Comparison of ENCODE assay signal across 12 cellular contexts in genomic region chr2:134943540-134943939, GRCh38. TPM values are rescaled to one million over a fixed set of nuclear protein-coding genes. Genes with fewer than 3 reads are reported as not detected.
DNase-seq lines count a peak whose midpoint lies in the region; ATAC-seq and TF ChIP-seq lines count a peak whose summit lies in the region.
"Had no signal": no experiment of that assay in that cellular context is flagged by ENCODE, and none has a peak within 500 bp of the region (broad histone marks: within the 10 kb centered on the region; RNA-seq: fewer than 3 reads in every experiment).

No MANE protein-coding gene starts in this region.

- H3K9me3 ChIP-seq in DOHH2 (ENCODE audit: control insufficient read depth, insufficient read depth, low read length) (no peaks in the 10 kb centered on the region), OCI-LY7 (ENCODE audit: low read length) (no peaks in the 10 kb centered on the region)
- H3K9me3 ChIP-seq: body of pancreas, gastroesophageal sphincter had no signal

- H3K4me3 ChIP-seq in DOHH2 (ENCODE audit: low read length) (peak overlapping the region; percentile 30), OCI-LY7 (ENCODE audit: low read depth, low read length, poor library complexity, severe bottlenecking) (no peak overlapping the region)
- H3K4me3 ChIP-seq: body of pancreas, gastroesophageal sphincter, skin epidermis had no signal

- H3F3A ChIP-seq in DOHH2 (ENCODE audit: control insufficient read depth, insufficient read depth): 0 out of 2 replicates have a peak, but pooled peaks cover 2% of the 10 kb centered on the region

- intact Hi-C loops in OCI-LY7 (cut with micrococcal nuclease; ENCODE audit: unreplicated experiment): loop anchor here (1.0 kb wide), 1 partner anchor 12 kb away; no protein-coding TSS in a partner anchor

- TF ChIP-seq CTCF in DOHH2 (IDR thresholded peaks at IDR 0.05; ENCODE audit: low read depth, low read length, poor library complexity, severe bottlenecking): no peak
- TF ChIP-seq CTCF in OCI-LY7 (conservative IDR thresholded peaks at IDR 0.05; ENCODE audit: low read length): no peak

- CTCF ChIA-PET in OCI-LY7 (lab: Charles Lee; ENCODE audit: unreplicated experiment): no interaction called here

- peak overlapping the region; percentile 47 for H3K4me2 ChIP-seq in DOHH2 (ENCODE audit: low read length)
- peak overlapping the region; percentile 30; the same call in 1 of the 2 replicates for H3K4me2 ChIP-seq in OCI-LY7 (ENCODE audit: low read length)

- H4K20me1 ChIP-seq in DOHH2 (ENCODE audit: control insufficient read depth, insufficient read depth, low read depth, low read length) (peaks cover 8% of the 10 kb centered on the region; the same call in 1 of the 2 replicates), OCI-LY7 (ENCODE audit: insufficient read depth, low read length) (peaks cover 4% of the 10 kb centered on the region; the same call in 1 of the 2 replicates)

- H3K4me1 ChIP-seq in DOHH2 (ENCODE audit: control insufficient read depth, low read length): peaks cover 24% of the 10 kb centered on the region
- H3K4me1 ChIP-seq in OCI-LY7 (ENCODE audit: insufficient read depth, low read length, poor library complexity, severe bottlenecking): peaks cover 17% of the 10 kb centered on the region

- no peaks in the 10 kb centered on the region for H3K27me3 ChIP-seq in DOHH2 (ENCODE audit: control insufficient read depth, low read length)
- H3K27me3 ChIP-seq: body of pancreas, gastroesophageal sphincter had no signal

- POLR2A ChIA-PET in OCI-LY7 (lab: Charles Lee): no interaction called here

- H3K27ac ChIP-seq in DOHH2 (ENCODE audit: low read depth, low read length): 0 out of 2 replicates have a peak overlapping the region, but pooled peaks have one; percentile 9
- H3K27ac ChIP-seq in OCI-LY7 (ENCODE audit: low read depth, low read length, poor library complexity, severe bottlenecking): peak overlapping the region; percentile 18
- H3K27ac ChIP-seq: body of pancreas, gastroesophageal sphincter had no signal

- peaks cover 75% of the 10 kb centered on the region for H3K36me3 ChIP-seq in DOHH2 (ENCODE audit: control insufficient read depth, low read length)
- H3K36me3 ChIP-seq in OCI-LY7 (ENCODE audit: insufficient read depth, low read length): peaks cover 94% of the 10 kb centered on the region

- peaks cover 3% of the 10 kb centered on the region; the same call in 1 of the 2 replicates for H3K79me2 ChIP-seq in DOHH2 (ENCODE audit: control insufficient read depth, low read length)
- peaks cover 33% of the 10 kb centered on the region; the same call in 1 of the 2 replicates for H3K79me2 ChIP-seq in OCI-LY7 (ENCODE audit: insufficient read depth, low read depth, low read length)

- peak; percentile 75 for ATAC-seq in GM19397 (IDR thresholded peaks at IDR 0.05; ENCODE audit: unreplicated experiment)
- peak; percentile 83 for ATAC-seq in HG03066 (IDR thresholded peaks at IDR 0.05; ENCODE audit: low read depth, unreplicated experiment)
- no peak for ATAC-seq in HG02870 (IDR thresholded peaks at IDR 0.05; ENCODE audit: unreplicated experiment)
- no peak for ATAC-seq in esophagus mucosa
- ATAC-seq: body of pancreas, gastroesophageal sphincter had no signal

- H3K9me2 ChIP-seq in DOHH2 (replicated peaks; ENCODE audit: control insufficient read depth, low read length) (no peaks in the 10 kb centered on the region), OCI-LY7 (ENCODE audit: insufficient read depth, low read length) (no peaks in the 10 kb centered on the region)

- DNase-seq in OCI-LY7 (ENCODE audit: low spot score) (peak; percentile 22), NCI-H1694 treated with DMSO at 0.1 percent for 48 hours (lab: John Stamatoyannopoulos, UW) (no peak)
- no peak for DNase-seq in central memory CD4-positive, alpha-beta T cell
- DNase-seq: activated CD4-positive, alpha-beta memory T cell treated with anti-CD3 and anti-CD28 coated beads for 36 hours; body of pancreas had no signal

- H2AFZ ChIP-seq in OCI-LY7 (ENCODE audit: low read length): no peak overlapping the region

- no TSS peak for BruUV-seq in OCI-LY7 (replicated peaks; lab: Mats Ljungman, UMichigan)

RNA-seq across cellular contexts. Expression of gene CCNT2, which starts 24.9 kb away (rescaled TPM):
- total RNA-seq in OCI-LY7 (2014; rRNA removed; shearing (Covaris generic)): 17.7 and 32.8 TPM in 2 replicates
- total RNA-seq in OCI-LY7 (2022): 43.7 and 45.1 TPM in 2 replicates
- total RNA-seq in esophagus mucosa: 19.2 TPM

Comparison
In these comparisons a context has a peak if more than half of its experiments do, and no peak if none do; other contexts are left out.
1. ATAC-seq: peak in GM19397 (single experiment) and HG03066 (single experiment); none in HG02870 (single experiment) and esophagus mucosa (single experiment).